In genomic region chr1:236016083-236016482, GRCh38 we compare ENCODE assay signal across 15 cellular contexts. TPM values are rescaled to one million over a fixed set of nuclear protein-coding genes. Genes with fewer than 3 reads are reported as not detected.
DNase-seq lines count a peak whose midpoint lies in the region; ATAC-seq and TF ChIP-seq lines count a peak whose summit lies in the region.
"Had no signal": no experiment of that assay in that cellular context is flagged by ENCODE, and none has a peak within 500 bp of the region (broad histone marks: within the 10 kb centered on the region; RNA-seq: fewer than 3 reads in every experiment).

No MANE protein-coding gene starts in this region.

- H3K4me3 ChIP-seq in AG10803 (ENCODE audit: low read length) (no peak overlapping the region), breast epithelium (no peak overlapping the region), gastrocnemius medialis (no peak overlapping the region), left lung (no peak overlapping the region)
- H3K4me3 ChIP-seq: GM12878 had no signal

- in situ Hi-C loops in gastrocnemius medialis (cut with MboI; ENCODE audit: low sequenced_read_pairs in 4 of 4), result no loop called here
- in situ Hi-C loops in ACHN (cut with HindIII; ENCODE audit: low pct_ligation_motif_present, low pct_unique_long_range_greater_than_20kb, low sequenced_read_pairs), result no loop called here

- TF ChIP-seq POLR2A in breast epithelium (IDR thresholded peaks at IDR 0.05) (no peak), gastrocnemius medialis (IDR thresholded peaks at IDR 0.05) (peak in 1 of 2 donors; percentile 41)

- intact Hi-C loops in breast epithelium (cut with DNase I; ENCODE audit: low total_unique reads), result no loop called here
- intact Hi-C loops in left ventricle myocardium superior (cut with micrococcal nuclease), result no loop called here
- intact Hi-C loops in gastrocnemius medialis (cut with DNase I; ENCODE audit: low total_unique reads), result loop anchor here (5.0 kb wide), 2 partner anchors 34 to 51 kb away; partner anchors contain the start of gene NID1
- intact Hi-C loops in left lung (cut with DNase I), result no loop called here

- no peaks in the 10 kb centered on the region for H3K36me3 ChIP-seq in breast epithelium
- peaks cover 0 to 7% of the 10 kb centered on the region in 2 donors for H3K36me3 ChIP-seq in gastrocnemius medialis
- no peaks in the 10 kb centered on the region for H3K36me3 ChIP-seq in left lung

- peak; percentile 65 for ATAC-seq in left ventricle myocardium superior
- ATAC-seq in gastrocnemius medialis, result peak; percentile 47 to 55
- ATAC-seq in left lung, result no peak
- ATAC-seq: GM12878 had no signal

- H3K27me3 ChIP-seq in breast epithelium (no peaks in the 10 kb centered on the region), gastrocnemius medialis (no peaks in the 10 kb centered on the region), left lung (no peaks in the 10 kb centered on the region)

- peaks cover 0 to 7% of the 10 kb centered on the region in 2 donors for H3K4me1 ChIP-seq in breast epithelium
- H3K4me1 ChIP-seq in gastrocnemius medialis, result peaks cover 8 to 23% of the 10 kb centered on the region in 2 donors
- H3K4me1 ChIP-seq in left lung, result no peaks in the 10 kb centered on the region

- peak overlapping the region; percentile 85 to 96 for H3K27ac ChIP-seq in breast epithelium
- H3K27ac ChIP-seq in gastrocnemius medialis, result peak overlapping the region; percentile 78 to 87 (median 83)
- no peak overlapping the region for H3K27ac ChIP-seq in left lung

- TF ChIP-seq CTCF in AG10803 (conservative IDR thresholded peaks at IDR 0.05; ENCODE audit: low read length), result no peak
- no peak for TF ChIP-seq CTCF in breast epithelium (IDR thresholded peaks at IDR 0.05)
- no peak for TF ChIP-seq CTCF in gastrocnemius medialis (IDR thresholded peaks at IDR 0.05 in 4 of 5, conservative IDR thresholded peaks at IDR 0.05 in 1 of 5)
- TF ChIP-seq CTCF in left lung (IDR thresholded peaks at IDR 0.05), result no peak

- DNase-seq in AG10803 (ENCODE audit: low read depth) (peak; percentile 74), breast epithelium (ENCODE audit: low spot score in 2 of 2) (peak in 1 of 2 donors; percentile 49), left ventricle myocardium superior (peak; percentile 82), gastrocnemius medialis (peak; percentile 75 to 82), ACHN (no peak), NCI-H1694 (lab: John Stamatoyannopoulos, UW) (no peak), left lung (no peak), kidney tubule cell (ENCODE audit: low spot score) (no peak)
- DNase-seq: activated CD4-positive, alpha-beta memory T cell treated with anti-CD3 and anti-CD28 coated beads for 36 hours; activated effector memory CD4-positive, alpha-beta T cell treated with anti-CD3 and anti-CD28 coated beads, Interleukin-2, amount 50 U/mL, for 16 hours; GOT3; NCI-H446; OCI-M1; posterior cingulate gyrus had no signal

- no peaks in the 10 kb centered on the region for H3K9me3 ChIP-seq in breast epithelium
- no peaks in the 10 kb centered on the region for H3K9me3 ChIP-seq in gastrocnemius medialis
- H3K9me3 ChIP-seq in left lung, result no peaks in the 10 kb centered on the region

RNA-seq across cellular contexts. Expression of gene NID1, which starts 48.8 kb away (rescaled TPM):
- total RNA-seq in breast epithelium (100 to 1,000 TPM in 2 of 3 donors, 10 to 100 TPM in 1; 60.3 to 288 (median 154) TPM), left ventricle myocardium superior (47.6 TPM), gastrocnemius medialis (10 to 100 TPM; 33.7 to 79.0 (median 51.7) TPM), left lung (10 to 100 TPM; 55.4 to 77.4 TPM)

Comparison
In these comparisons a context has a peak if more than half of its experiments do, and no peak if none do; other contexts are left out.
1. DNase-seq: peak in AG10803 (single experiment), left ventricle myocardium superior (single experiment) and gastrocnemius medialis (2 of 2); none in ACHN (single experiment), NCI-H1694 (single experiment), left lung (0 of 2) and kidney tubule cell (single experiment).
2. H3K27ac ChIP-seq: peak in breast epithelium (2 of 2) and gastrocnemius medialis (4 of 4); none in left lung (0 of 2).